11 cellular contexts compared by ENCODE assay signal in genomic region chr6:5728726-5729434, GRCh38.
A peak's percentile ranks its signal among the peaks of the same experiment; 100 is the strongest.
DNase-seq lines count a peak whose midpoint lies in the region; ATAC-seq and TF ChIP-seq lines count a peak whose summit lies in the region.
"Had no signal": no experiment of that assay in that cellular context is flagged by ENCODE, and none has a peak within 500 bp of the region (broad histone marks: within the 10 kb centered on the region; RNA-seq: fewer than 3 reads in every experiment).

No MANE protein-coding gene starts in this region.

- H4K20me1 ChIP-seq in smooth muscle cell (ENCODE audit: low read depth): peaks cover 12% of the 10 kb centered on the region

- peak overlapping the region in 1 of 7 donors; percentile 54 for H3K27ac Mint-ChIP-seq in CD14-positive monocyte

- H3K4me3 ChIP-seq in smooth muscle cell: no peak overlapping the region
- H3K4me3 ChIP-seq: esophagus squamous epithelium had no signal

- DNase-seq in DMS153 (lab: John Stamatoyannopoulos, UW) (peak; percentile 82), RKO (ENCODE audit: low spot score) (peak; percentile 46), islet precursor cell (peak; percentile 67), CD14-positive monocyte (ENCODE audit: low spot score) (no peak), smooth muscle cell (lab: John Stamatoyannopoulos, UW; ENCODE audit: unreplicated experiment) (no peak), GDM1 (lab: John Stamatoyannopoulos, UW) (no peak)
- DNase-seq: esophagus squamous epithelium, midbrain had no signal

- 85% methylated on average over 21 of the region's 21 CpGs for WGBS in smooth muscle cell (ENCODE audit: low lambda C conversion rate)

- H3K27ac ChIP-seq in KOPT-K1 (ENCODE audit: low read depth, low read length, poor library complexity, severe bottlenecking) (peak overlapping the region; percentile 88), smooth muscle cell (ENCODE audit: low read depth) (no peak overlapping the region)
- H3K27ac ChIP-seq: esophagus squamous epithelium had no signal

- H3K27me3 Mint-ChIP-seq in CD14-positive monocyte (ENCODE audit: low read depth in 3 of 3): peaks cover 0 to 3% (median 2%) of the 10 kb centered on the region in 3 donors

- TF ChIP-seq CTCF in CD14-positive monocyte (IDR thresholded peaks at IDR 0.05) (no peak), smooth muscle cell (IDR thresholded peaks at IDR 0.05; ENCODE audit: borderline replicate concordance, insufficient read depth, poor library complexity, severe bottlenecking) (no peak)

- no peaks in the 10 kb centered on the region for H3F3A ChIP-seq in smooth muscle cell (ENCODE audit: low read depth)

- H3K9me3 ChIP-seq in KOPT-K1 (ENCODE audit: insufficient read depth, low read length, poor library complexity, severe bottlenecking) (no peaks in the 10 kb centered on the region), smooth muscle cell (replicated peaks; ENCODE audit: low read depth) (no peaks in the 10 kb centered on the region)
- H3K9me3 ChIP-seq: esophagus squamous epithelium had no signal

- H2AFZ ChIP-seq in smooth muscle cell (ENCODE audit: low read depth): no peak overlapping the region

- peaks cover 4 to 5% of the 10 kb centered on the region in 2 donors for H3K36me3 Mint-ChIP-seq in CD14-positive monocyte
- H3K36me3 Mint-ChIP-seq: activated naive CD4-positive, alpha-beta T cell treated with anti-CD3 and anti-CD28 coated beads, Interleukin-2, amount 50 U/mL, for 72 hours had no signal

- no peak overlapping the region for H3K4me2 ChIP-seq in smooth muscle cell

- H3K4me3 Mint-ChIP-seq in CD14-positive monocyte: no peak overlapping the region

- H3K9ac ChIP-seq in smooth muscle cell (ENCODE audit: low read depth): no peak overlapping the region

- H3K27me3 ChIP-seq in smooth muscle cell (ENCODE audit: low read depth): no peaks in the 10 kb centered on the region
- H3K27me3 ChIP-seq: esophagus squamous epithelium had no signal

- peaks cover 34% of the 10 kb centered on the region for H3K4me1 Mint-ChIP-seq in CD14-positive monocyte

- peaks cover 0 to 5% (median 0%) of the 10 kb centered on the region in 7 donors for H3K9me3 Mint-ChIP-seq in CD14-positive monocyte
- H3K9me3 Mint-ChIP-seq: activated naive CD4-positive, alpha-beta T cell treated with anti-CD3 and anti-CD28 coated beads, Interleukin-2, amount 50 U/mL, for 72 hours had no signal

- no peaks in the 10 kb centered on the region for H3K36me3 ChIP-seq in KOPT-K1 (ENCODE audit: insufficient read depth, low read length)
- no peaks in the 10 kb centered on the region for H3K36me3 ChIP-seq in smooth muscle cell (ENCODE audit: low read depth)
- H3K36me3 ChIP-seq: esophagus squamous epithelium had no signal

- H3K4me1 ChIP-seq in smooth muscle cell (ENCODE audit: low read depth): peaks cover 6% of the 10 kb centered on the region

- H3K79me2 ChIP-seq in smooth muscle cell (ENCODE audit: low read depth): no peaks in the 10 kb centered on the region

- ATAC-seq in GM19455 (IDR thresholded peaks at IDR 0.05; ENCODE audit: unreplicated experiment): no peak
- ATAC-seq: activated naive CD4-positive, alpha-beta T cell treated with anti-CD3 and anti-CD28 coated beads, Interleukin-2, amount 50 U/mL, for 72 hours had no signal

- intact Hi-C loops in CD14-positive monocyte (cut with micrococcal nuclease): loop anchor here in 1 of 2 donors (10.0 kb wide), 1 partner anchor 54 kb away; no protein-coding TSS in a partner anchor

Comparison
In these comparisons a context has a peak if more than half of its experiments do, and no peak if none do; other contexts are left out.
1. DNase-seq: peak in DMS153 (single experiment), RKO (single experiment) and islet precursor cell (single experiment); none in CD14-positive monocyte (single experiment), smooth muscle cell (single experiment) and GDM1 (single experiment).